In the genomic region with DNA sequence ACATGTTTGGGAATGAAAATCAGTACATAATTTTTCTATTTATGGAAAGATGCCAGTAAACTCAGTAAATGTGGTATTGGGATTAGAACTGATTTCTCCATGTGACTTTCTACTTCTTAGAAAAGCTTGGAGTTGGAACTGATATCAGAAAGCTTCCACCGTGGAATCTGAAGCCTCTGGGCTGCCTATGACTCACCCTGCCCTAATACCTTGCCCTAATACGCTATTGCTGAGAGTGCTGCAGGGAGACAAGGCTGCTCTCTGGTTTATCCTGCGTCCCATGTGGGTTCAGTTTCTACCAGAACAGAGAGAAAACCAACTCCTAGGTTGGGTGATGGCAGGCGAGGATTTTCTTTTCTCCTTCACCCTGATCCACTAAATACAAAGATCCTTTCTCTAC, we compare ENCODE assay signal across 19 cellular contexts.
DNase-seq lines count a peak whose midpoint lies in the region; FAIRE-seq lines count a peak whose summit lies in the region.
"Had no signal": no experiment of that assay in that cellular context is flagged by ENCODE, and none has a peak within 500 bp of the region (broad histone marks: within the 10 kb centered on the region; RNA-seq: fewer than 3 reads in every experiment).

No MANE protein-coding gene starts in this region.

- no peak for FAIRE-seq in HTR-8/SVneo (lab: Jason Lieb, UNC)
- FAIRE-seq: RCC 7860 had no signal

- peak; percentile 57 for DNase-seq in DMS 273 (lab: John Stamatoyannopoulos, UW; ENCODE audit: unreplicated experiment)
- peak; percentile 30 for DNase-seq in HTR-8/SVneo (ENCODE audit: insufficient read length, low spot score)
- DNase-seq in iPS-NIHi7 (ENCODE audit: extremely low spot score): peak; percentile 27
- DNase-seq in retina: no peak
- no peak for DNase-seq in effector CD8-positive, alpha-beta T cell (lab: John Stamatoyannopoulos, UW)
- no peak for DNase-seq in activated CD8-positive, alpha-beta memory T cell treated with anti-CD3 and anti-CD28 coated beads for 24 hours
- no peak for DNase-seq in SHP77 (lab: John Stamatoyannopoulos, UW)
- DNase-seq: activated CD4-positive, CD25-positive, alpha-beta regulatory T cell treated with anti-CD3 and anti-CD28 coated beads, Interleukin-2, amount 50 U/mL, for 72 hours; activated CD8-positive, alpha-beta memory T cell treated with anti-CD3 and anti-CD28 coated beads, Interleukin-2, amount 10 ng/mL, durations not matched to agents 7 days and 5 days; activated effector memory CD4-positive, alpha-beta T cell treated with anti-CD3 and anti-CD28 coated beads, Interleukin-2, amount 50 U/mL, for 16 hours; amygdala; CD8-positive, alpha-beta T cell; heart right ventricle; NCI-H2029; NCI-H526 treated with DMSO at 0.1 percent for 48 hours; stimulated activated CD4-positive, alpha-beta T cell treated with anti-CD3 and anti-CD28 coated beads, Interleukin-1b, Interleukin-23, amount 100 ng/mL, for 48 hours had no signal

- peak overlapping the region; percentile 25 for H3K27ac ChIP-seq in angular gyrus (ENCODE audit: low read depth, low read length)
- H3K27ac ChIP-seq: heart right ventricle, neural progenitor cell had no signal

Comparison
In these comparisons a context has a peak if more than half of its experiments do, and no peak if none do; other contexts are left out.
1. DNase-seq: peak in DMS 273 (single experiment), HTR-8/SVneo (single experiment) and iPS-NIHi7 (single experiment); none in retina (single experiment), effector CD8-positive, alpha-beta T cell (single experiment), activated CD8-positive, alpha-beta memory T cell treated with anti-CD3 and anti-CD28 coated beads for 24 hours (single experiment) and SHP77 (0 of 2).